Comparison of ENCODE assay signal across 11 cellular contexts in the genomic region with DNA sequence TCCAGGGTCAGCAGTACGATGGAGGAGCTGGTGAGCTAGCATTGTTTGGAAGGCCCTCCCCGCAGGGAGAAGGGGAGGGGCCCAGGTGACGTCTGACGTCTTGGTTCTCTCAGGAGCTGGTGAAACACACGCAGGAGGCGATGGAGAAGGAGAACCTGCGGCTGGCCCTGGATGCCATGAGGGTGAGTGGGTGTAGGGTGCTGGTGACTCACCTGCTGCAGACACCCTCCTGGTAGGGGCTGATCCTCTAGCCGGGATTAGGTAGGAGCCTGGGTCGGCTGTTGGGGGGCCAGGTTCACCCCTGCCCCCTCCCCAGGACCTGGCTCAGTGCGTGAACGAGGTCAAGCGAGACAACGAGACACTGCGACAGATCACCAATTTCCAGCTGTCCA. TPM values are rescaled to one million over a fixed set of nuclear protein-coding genes. Genes with fewer than 3 reads are reported as not detected.
A peak's percentile ranks its signal among the peaks of the same experiment; 100 is the strongest.
DNase-seq lines count a peak whose midpoint lies in the region; TF ChIP-seq lines count a peak whose summit lies in the region.
"Had no signal": no experiment of that assay in that cellular context is flagged by ENCODE, and none has a peak within 500 bp of the region (broad histone marks: within the 10 kb centered on the region; RNA-seq: fewer than 3 reads in every experiment).

No MANE protein-coding gene starts in this region.

- no peak for TF ChIP-seq POLR2A in transverse colon (IDR thresholded peaks at IDR 0.05)

- H3K4me1 ChIP-seq in left ventricle myocardium inferior (no peaks in the 10 kb centered on the region), transverse colon (no peaks in the 10 kb centered on the region)
- H3K4me1 ChIP-seq: BE2C had no signal

- TF ChIP-seq EP300 in transverse colon (IDR thresholded peaks at IDR 0.05; ENCODE audit: low read depth) = no peak

- TF ChIP-seq CTCF in left ventricle myocardium inferior (IDR thresholded peaks at IDR 0.05; ENCODE audit: borderline replicate concordance) = no peak
- no peak for TF ChIP-seq CTCF in transverse colon (IDR thresholded peaks at IDR 0.05)

- intact Hi-C loops in left ventricle myocardium inferior (cut with micrococcal nuclease) = no loop called here
- intact Hi-C loops in transverse colon (cut with DNase I; ENCODE audit: low total_unique reads) = no loop called here

- H3K4me3 ChIP-seq in H7 (ENCODE audit: insufficient read depth, low read depth, low read length) = peak overlapping the region; percentile 41
- H3K4me3 ChIP-seq in iPS-18c (ENCODE audit: insufficient read depth, low read depth, low read length) = peak overlapping the region; percentile 43
- no peak overlapping the region for H3K4me3 ChIP-seq in left ventricle myocardium inferior
- no peak overlapping the region for H3K4me3 ChIP-seq in transverse colon

- in situ Hi-C loops in transverse colon (cut with MboI; ENCODE audit: low pct_ligation_motif_present in 1 of 4, low pct_unique_long_range_greater_than_20kb in 1 of 4, low sequenced_read_pairs in 3 of 4) = no loop called here

- H3K36me3 ChIP-seq in H7 (replicated peaks; ENCODE audit: control insufficient read depth, insufficient read depth, low read length) (no peaks in the 10 kb centered on the region; the same call in 1 of the 2 replicates), left ventricle myocardium inferior (no peaks in the 10 kb centered on the region), transverse colon (no peaks in the 10 kb centered on the region)
- H3K36me3 ChIP-seq: BE2C had no signal

- H3K27ac ChIP-seq in left ventricle myocardium inferior (replicated peaks) (no peak overlapping the region), transverse colon (no peak overlapping the region)

- H3K27me3 ChIP-seq in H7 (ENCODE audit: control insufficient read depth, insufficient read depth, low read length) (no peaks in the 10 kb centered on the region), left ventricle myocardium inferior (ENCODE audit: low read depth) (peaks cover 49% of the 10 kb centered on the region), transverse colon (no peaks in the 10 kb centered on the region)
- H3K27me3 ChIP-seq: BE2C had no signal

- DNase-seq in A172 (ENCODE audit: low spot score) (peak; percentile 77), H7 (peak; percentile 58), SW480 (ENCODE audit: low spot score) (peak; percentile 55), left ventricle myocardium inferior (no peak), transverse colon (no peak), NCI-H345 treated with DMSO at 0.1 percent for 48 hours (lab: John Stamatoyannopoulos, UW; ENCODE audit: unreplicated experiment) (no peak)
- no peak for DNase-seq in activated CD4-positive, alpha-beta T cell treated with anti-CD3 and anti-CD28 coated beads for 4 hours
- DNase-seq: HCEC 1CT, SK-N-SH had no signal

- WGBS in transverse colon (ENCODE audit: low coverage in 1 of 2), 2 donors = 84% methylated on average over 14 of the region's 14 CpGs; no CpG with 5 or more reads in 1 of the 2 donors

- H3K9me3 ChIP-seq in iPS-18c (ENCODE audit: control insufficient read depth, insufficient read depth, low read length) (no peaks in the 10 kb centered on the region), left ventricle myocardium inferior (replicated peaks) (peaks cover 6% of the 10 kb centered on the region), transverse colon (no peaks in the 10 kb centered on the region)
- H3K9me3 ChIP-seq: BE2C, SK-N-SH had no signal

RNA-seq across cellular contexts. Expression of gene VAV1, which starts 55.8 kb away (rescaled TPM):
- total RNA-seq in A172 (2014; rRNA removed; shearing (Covaris generic)) = 0.14 TPM in 1 of 2 replicates, not detected in the other
- 9.5 and 13.3 TPM in 2 replicates for total RNA-seq in H7 (2014; rRNA removed; shearing (Covaris generic))
- total RNA-seq in left ventricle myocardium inferior (1.8 TPM), transverse colon (10 to 100 TPM in 1 of 4 donors, 1 to 10 TPM in 2, under 1 TPM in 1; 0.60 to 10.8 (median 6.0) TPM)

RNA-seq across cellular contexts. Expression of gene ADGRE1, which starts 59.1 kb away (rescaled TPM):
- total RNA-seq in A172 (2014; rRNA removed; shearing (Covaris generic)) = 0.45 and 1.1 TPM in 2 replicates
- not detected in 2 replicates for total RNA-seq in H7 (2014; rRNA removed; shearing (Covaris generic))
- total RNA-seq in left ventricle myocardium inferior (not detected), transverse colon (under 1 TPM in 2 of 4 donors, not detected in 2; 0.16 to 0.27 TPM)

Comparison
In these comparisons a context has a peak if more than half of its experiments do, and no peak if none do; other contexts are left out.
1. DNase-seq: peak in A172 (single experiment), H7 (single experiment) and SW480 (single experiment); none in left ventricle myocardium inferior (single experiment), transverse colon (single experiment), NCI-H345 treated with DMSO at 0.1 percent for 48 hours (single experiment) and activated CD4-positive, alpha-beta T cell treated with anti-CD3 and anti-CD28 coated beads for 4 hours (0 of 2).
2. H3K4me3 ChIP-seq: peak in H7 (single experiment) and iPS-18c (single experiment); none in left ventricle myocardium inferior (single experiment) and transverse colon (0 of 4).